In genomic region chr16:11497329-11497805, GRCh38 we compare ENCODE assay signal across 8 cellular contexts.
DNase-seq lines count a peak whose midpoint lies in the region; ATAC-seq and TF ChIP-seq lines count a peak whose summit lies in the region.

No MANE protein-coding gene starts in this region.

- H3K9me3 ChIP-seq in DOHH2 (ENCODE audit: control insufficient read depth, insufficient read depth, low read length) (peaks cover 4% of the 10 kb centered on the region; the same call in 1 of the 2 replicates), MG63 (no peaks in the 10 kb centered on the region), SJCRH30 (replicated peaks) (no peaks in the 10 kb centered on the region), ectodermal cell (ENCODE audit: control insufficient read depth, low read length) (no peaks in the 10 kb centered on the region), thoracic aorta (no peaks in the 10 kb centered on the region)

- no peaks in the 10 kb centered on the region for H3K79me2 ChIP-seq in DOHH2 (ENCODE audit: control insufficient read depth, low read length)

- ATAC-seq in thoracic aorta (ENCODE audit: insufficient number of reproducible peaks, low FRiP score, low read depth) (peak; percentile 86), HG03354 (IDR thresholded peaks at IDR 0.05; ENCODE audit: poor library complexity, severe bottlenecking, unreplicated experiment) (no peak)

- TF ChIP-seq CTCF in DOHH2 (IDR thresholded peaks at IDR 0.05; ENCODE audit: low read depth, low read length, poor library complexity, severe bottlenecking), result no peak
- TF ChIP-seq CTCF in thoracic aorta (IDR thresholded peaks at IDR 0.05), result peak; percentile 21
- TF ChIP-seq CTCF in GM20000 (IDR thresholded peaks at IDR 0.05; ENCODE audit: extremely low read depth, missing control alignments), result no peak

- no peaks in the 10 kb centered on the region for H4K20me1 ChIP-seq in DOHH2 (ENCODE audit: control insufficient read depth, insufficient read depth, low read depth, low read length)

- H3K4me3 ChIP-seq in DOHH2 (ENCODE audit: low read length), result peak overlapping the region; percentile 13
- H3K4me3 ChIP-seq in MG63, result no peak overlapping the region
- H3K4me3 ChIP-seq in SJCRH30, result no peak overlapping the region
- H3K4me3 ChIP-seq in ectodermal cell (ENCODE audit: insufficient read depth, low read depth, low read length), result no peak overlapping the region
- H3K4me3 ChIP-seq in thoracic aorta, result no peak overlapping the region

- H3F3A ChIP-seq in DOHH2 (ENCODE audit: control insufficient read depth, insufficient read depth), result peaks cover 26% of the 10 kb centered on the region

- H3K27me3 ChIP-seq in DOHH2 (ENCODE audit: control insufficient read depth, low read length) (peaks cover 4% of the 10 kb centered on the region; the same call in 1 of the 2 replicates), MG63 (no peaks in the 10 kb centered on the region), SJCRH30 (no peaks in the 10 kb centered on the region), ectodermal cell (ENCODE audit: control insufficient read depth, insufficient read depth, low read length, poor library complexity, severe bottlenecking) (no peaks in the 10 kb centered on the region), thoracic aorta (replicated peaks; ENCODE audit: insufficient read depth) (no peaks in the 10 kb centered on the region)

- H3K4me1 ChIP-seq in DOHH2 (ENCODE audit: control insufficient read depth, low read length), result peaks cover 58% of the 10 kb centered on the region
- H3K4me1 ChIP-seq in SJCRH30, result peaks cover 25% of the 10 kb centered on the region
- peaks cover 23% of the 10 kb centered on the region for H3K4me1 ChIP-seq in ectodermal cell (ENCODE audit: control insufficient read depth, insufficient read depth, low read length)
- H3K4me1 ChIP-seq in thoracic aorta (ENCODE audit: control insufficient read depth in 1 of 2, low read depth in 2 of 2), result peaks cover 30 to 51% of the 10 kb centered on the region in 2 donors

- peak; percentile 100 for DNase-seq in MG63
- DNase-seq in SJCRH30, result peak; percentile 84 to 87
- DNase-seq in medulla oblongata (ENCODE audit: extremely low spot score), result peak; percentile 97
- DNase-seq in thoracic aorta (ENCODE audit: low spot score), result peak; percentile 94
- no peak for DNase-seq in GM20000 (ENCODE audit: low spot score)

- peak overlapping the region; percentile 64 for H3K27ac ChIP-seq in DOHH2 (ENCODE audit: low read depth, low read length)
- H3K27ac ChIP-seq in SJCRH30, result peak overlapping the region; percentile 76
- H3K27ac ChIP-seq in ectodermal cell (ENCODE audit: insufficient read depth, low read depth, low read length, poor library complexity, severe bottlenecking), result peak overlapping the region; percentile 61
- peak overlapping the region; percentile 94 to 96 for H3K27ac ChIP-seq in thoracic aorta

- H3K36me3 ChIP-seq in DOHH2 (ENCODE audit: control insufficient read depth, low read length) (no peaks in the 10 kb centered on the region), MG63 (no peaks in the 10 kb centered on the region), SJCRH30 (no peaks in the 10 kb centered on the region), ectodermal cell (ENCODE audit: control insufficient read depth, insufficient read depth, low read length) (no peaks in the 10 kb centered on the region), thoracic aorta (no peaks in the 10 kb centered on the region)

- peak overlapping the region; percentile 58 for H3K4me2 ChIP-seq in DOHH2 (ENCODE audit: low read length)

- H3K9me2 ChIP-seq in DOHH2 (replicated peaks; ENCODE audit: control insufficient read depth, low read length), result no peaks in the 10 kb centered on the region

- WGBS in ectodermal cell, 2 experiments, result 42% methylated on average over 9 of the region's 10 CpGs
